20 cellular contexts compared by ENCODE assay signal in the genomic region with DNA sequence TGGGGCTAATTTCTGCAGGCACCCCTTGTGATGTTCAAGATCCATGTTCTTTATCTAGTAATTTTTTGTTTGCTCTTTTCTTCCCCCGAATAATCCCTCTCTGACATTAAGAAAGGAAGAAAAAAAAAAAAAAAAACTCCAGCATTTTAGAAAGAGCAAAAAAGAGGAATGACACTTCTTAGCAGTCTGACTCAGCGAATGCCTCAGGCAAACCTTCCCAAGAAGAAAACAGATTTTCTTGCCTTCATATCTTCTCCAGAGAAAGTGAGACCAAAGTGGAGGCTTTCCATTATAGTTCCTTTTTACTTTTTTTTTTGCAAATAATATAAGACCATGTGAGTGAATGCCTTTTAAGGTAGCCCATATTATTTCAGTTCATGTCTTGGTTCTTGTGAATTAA.
DNase-seq lines count a peak whose midpoint lies in the region; ATAC-seq and TF ChIP-seq lines count a peak whose summit lies in the region.
"Had no signal": no experiment of that assay in that cellular context is flagged by ENCODE, and none has a peak within 500 bp of the region (broad histone marks: within the 10 kb centered on the region; RNA-seq: fewer than 3 reads in every experiment).

No MANE protein-coding gene starts in this region.

- no peaks in the 10 kb centered on the region for H3K27me3 ChIP-seq in prostate gland (replicated peaks; ENCODE audit: insufficient read depth)
- H3K27me3 ChIP-seq: MG63, Peyer's patch had no signal

- no peaks in the 10 kb centered on the region for H3K4me1 ChIP-seq in prostate gland (replicated peaks)
- H3K4me1 ChIP-seq: Caco-2, Peyer's patch had no signal

- peak; percentile 5 for DNase-seq in AG08395 (ENCODE audit: low spot score)
- DNase-seq in HCEC 1CT, result peak; percentile 11
- peak; percentile 55 for DNase-seq in amniotic stem cell (lab: John Stamatoyannopoulos, UW)
- DNase-seq in fibroblast of villous mesenchyme (ENCODE audit: low read depth), result peak; percentile 27
- DNase-seq in prostate gland (ENCODE audit: low spot score), result no peak
- DNase-seq in erythroblast (lab: John Stamatoyannopoulos, UW), result no peak
- DNase-seq: 8988T, Caco-2, KG1, MG63, NCI-H1092 treated with DMSO at 0.1 percent for 48 hours, NCI-H187 treated with DMSO at 0.1 percent for 48 hours, NCI-H2171, NCI-H82, Peyer's patch, SHP77 had no signal

- 77% methylated on average over 2 of the region's 2 CpGs for WGBS in prostate gland

- intact Hi-C loops in prostate gland (cut with DNase I), result no loop called here

- no peak for ATAC-seq in HG02642 (IDR thresholded peaks at IDR 0.05; ENCODE audit: poor library complexity, unreplicated experiment)
- no peak for ATAC-seq in GM19467 (IDR thresholded peaks at IDR 0.05; ENCODE audit: unreplicated experiment)
- ATAC-seq: GM12878, GM23338 had no signal

- no peaks in the 10 kb centered on the region for H3K36me3 ChIP-seq in prostate gland
- H3K36me3 ChIP-seq: MG63, Peyer's patch had no signal

- TF ChIP-seq POLR2A in prostate gland (IDR thresholded peaks at IDR 0.05) (no peak), erythroblast (IDR thresholded peaks at IDR 0.05; ENCODE audit: low read length) (no peak)

- H3K9me3 ChIP-seq in prostate gland, result no peaks in the 10 kb centered on the region
- H3K9me3 ChIP-seq: Caco-2, MG63, Peyer's patch had no signal

- H3K27ac ChIP-seq in prostate gland, result no peak overlapping the region
- H3K27ac ChIP-seq: Peyer's patch had no signal

- TF ChIP-seq CTCF in fibroblast of villous mesenchyme (IDR thresholded peaks at IDR 0.05; ENCODE audit: insufficient read depth, low read depth, low read length), result no peak
- TF ChIP-seq CTCF in prostate gland (IDR thresholded peaks at IDR 0.05), result no peak

- H3K4me3 ChIP-seq in fibroblast of villous mesenchyme (ENCODE audit: low read depth, low read length) (no peak overlapping the region), prostate gland (no peak overlapping the region)
- H3K4me3 ChIP-seq: GM12878, GM23338, MG63, Peyer's patch had no signal

Comparison
In these comparisons a context has a peak if more than half of its experiments do, and no peak if none do; other contexts are left out.
1. DNase-seq: peak in AG08395 (single experiment), HCEC 1CT (single experiment), amniotic stem cell (single experiment) and fibroblast of villous mesenchyme (single experiment); none in prostate gland (single experiment) and erythroblast (0 of 2).